ENCODE assay signal across 21 cellular contexts in genomic region chr14:90576981-90577660, GRCh38.
DNase-seq lines count a peak whose midpoint lies in the region; TF ChIP-seq lines count a peak whose summit lies in the region.
"Had no signal": no experiment of that assay in that cellular context is flagged by ENCODE, and none has a peak within 500 bp of the region (broad histone marks: within the 10 kb centered on the region; RNA-seq: fewer than 3 reads in every experiment).

No MANE protein-coding gene starts in this region.

- CTCF ChIA-PET in RWPE1 (lab: Yijun Ruan, JAX) = interaction anchor here (0.6 kb wide), 1 partner anchor 746 kb away, joined by 3 read pairs; no protein-coding TSS in a partner anchor

- no peak overlapping the region for H3T11ph ChIP-seq in H9 (ENCODE audit: low read length)

- no peaks in the 10 kb centered on the region; a peak in 1 of 7 replicates for H3K36me3 Mint-ChIP-seq in H9 (ENCODE audit: insufficient read depth in 1 of 3, low read depth in 3 of 3)
- H3K36me3 Mint-ChIP-seq: activated naive CD4-positive, alpha-beta T cell treated with anti-CD3 and anti-CD28 coated beads, Interleukin-2, amount 10 ng/mL, durations not matched to agents 7 days and 5 days; CD4-positive, alpha-beta memory T cell; memory B cell; naive thymus-derived CD4-positive, alpha-beta T cell; stimulated activated memory B cell treated with anti-CD40 and anti-IgM and Interleukin-4, amounts not matched to agents 10 μg/mL and 1 μg/mL and 100 μg/mL, for 72 hours had no signal

- no peak for TF ChIP-seq POLR2A in NB4 (IDR thresholded peaks at IDR 0.05; ENCODE audit: extremely low read depth, insufficient read length)

- H3K9me3 ChIP-seq in stomach smooth muscle (ENCODE audit: control insufficient read depth in 2 of 2, low read length in 2 of 2) (no peaks in the 10 kb centered on the region), H9 (ENCODE audit: control insufficient read depth, low read depth, low read length) (no peaks in the 10 kb centered on the region)
- H3K9me3 ChIP-seq: MG63, ovary had no signal

- DNase-seq in NB4 (ENCODE audit: low read depth) (peak; percentile 15), midbrain (lab: John Stamatoyannopoulos, UW) (peak; percentile 15), H9 (no peak), RWPE1 (ENCODE audit: low spot score) (no peak), NCI-H2029 treated with DMSO at 0.1 percent for 48 hours (lab: John Stamatoyannopoulos, UW) (no peak)
- DNase-seq: activated naive CD4-positive, alpha-beta T cell treated with anti-CD3 and anti-CD28 coated beads, Interleukin-2, amount 10 ng/mL, durations not matched to agents 7 days and 5 days; activated T-cell treated with anti-CD3 and anti-CD28 coated beads, Interleukin-2, amount 50 U/mL, for 4 hours; CD4-positive, alpha-beta memory T cell; dermis blood vessel endothelial cell; DMS153; foreskin keratinocyte; MG63; naive thymus-derived CD4-positive, alpha-beta T cell; NCI-H1436 treated with DMSO at 0.1 percent for 48 hours; NCI-H69; ovary; stimulated activated CD4-positive, alpha-beta T cell treated with anti-CD3 and anti-CD28 coated beads, Interleukin-2, amount 100 ng/mL, for 24 hours had no signal

- no peak overlapping the region for H2AK5ac ChIP-seq in H9 (ENCODE audit: insufficient read length, low read length)

- no peak for TF ChIP-seq CTCF in NB4 (IDR thresholded peaks at IDR 0.05; ENCODE audit: low read depth, low read length)
- no peak for TF ChIP-seq CTCF in H9 (conservative IDR thresholded peaks at IDR 0.05)
- no peak for TF ChIP-seq CTCF in RWPE1 (conservative IDR thresholded peaks at IDR 0.05; ENCODE audit: low read depth)

- peak overlapping the region in 1 of 3 experiments; percentile 53; a peak in 1 of 7 replicates for H3K27ac Mint-ChIP-seq in H9
- H3K27ac Mint-ChIP-seq: activated naive CD4-positive, alpha-beta T cell treated with anti-CD3 and anti-CD28 coated beads, Interleukin-2, amount 10 ng/mL, durations not matched to agents 7 days and 5 days; CD4-positive, alpha-beta memory T cell; memory B cell; naive thymus-derived CD4-positive, alpha-beta T cell; stimulated activated memory B cell treated with anti-CD40 and anti-IgM and Interleukin-4, amounts not matched to agents 10 μg/mL and 1 μg/mL and 100 μg/mL, for 72 hours had no signal

- H3K4me1 ChIP-seq in stomach smooth muscle (ENCODE audit: control insufficient read depth, insufficient read depth, low read length) = peaks cover 28% of the 10 kb centered on the region
- peaks cover 9% of the 10 kb centered on the region; the same call in 1 of the 2 replicates for H3K4me1 ChIP-seq in H9 (ENCODE audit: insufficient read depth, low read length)
- H3K4me1 ChIP-seq: foreskin keratinocyte had no signal

- no peak overlapping the region for H3K4ac ChIP-seq in H9 (ENCODE audit: low read depth, low read length)

- H3K56ac ChIP-seq in H9 (ENCODE audit: insufficient read length, low read depth, low read length) = no peak overlapping the region

- H2BK5ac ChIP-seq in H9 (ENCODE audit: insufficient read length, low read length) = no peak overlapping the region

- no peak overlapping the region for H3K23ac ChIP-seq in H9 (ENCODE audit: insufficient read length, low read depth, low read length)

- H2BK120ac ChIP-seq in H9 (ENCODE audit: low read depth, low read length, poor library complexity, severe bottlenecking) = no peak overlapping the region

- no peak overlapping the region for H3K4me2 ChIP-seq in H9 (ENCODE audit: insufficient read depth, insufficient read length, low read length)

- H4K8ac ChIP-seq in H9 (replicated peaks; ENCODE audit: insufficient read length, low read depth, low read length) = no peak overlapping the region

- peaks cover 30 to 35% of the 10 kb centered on the region in 2 experiments for H3K4me1 Mint-ChIP-seq in H9
- H3K4me1 Mint-ChIP-seq: activated naive CD4-positive, alpha-beta T cell treated with anti-CD3 and anti-CD28 coated beads, Interleukin-2, amount 10 ng/mL, durations not matched to agents 7 days and 5 days; CD4-positive, alpha-beta memory T cell; memory B cell; stimulated activated memory B cell treated with anti-CD40 and anti-IgM and Interleukin-4, amounts not matched to agents 10 μg/mL and 1 μg/mL and 100 μg/mL, for 72 hours had no signal

- no CpG with 5 or more reads among the region's 21 CpGs for WGBS in H9 (ENCODE audit: extremely low coverage, insufficient read length, low lambda C conversion rate)

- H3K79me1 ChIP-seq in H9 (ENCODE audit: insufficient read depth, low read depth, low read length, poor library complexity, severe bottlenecking) = no peaks in the 10 kb centered on the region

- H3K36me3 ChIP-seq in stomach smooth muscle (ENCODE audit: control insufficient read depth in 2 of 2, insufficient read depth in 2 of 2, low read length in 2 of 2) = peaks cover 0 to 12% of the 10 kb centered on the region in 2 donors
- H3K36me3 ChIP-seq: MG63, ovary had no signal

- H3K14ac ChIP-seq in H9 (ENCODE audit: insufficient read depth, low read length) = no peak overlapping the region; the same call in 1 of the 2 replicates

- no peak overlapping the region for H2BK15ac ChIP-seq in H9 (ENCODE audit: low read depth, low read length)

- no peak overlapping the region for H2BK12ac ChIP-seq in H9 (ENCODE audit: insufficient read length, low read depth, low read length)

- peak overlapping the region; percentile 86 for H3K27ac ChIP-seq in cingulate gyrus (ENCODE audit: low read depth, low read length)
- peak overlapping the region; percentile 24 for H3K27ac ChIP-seq in stomach smooth muscle (ENCODE audit: low read length)
- H3K27ac ChIP-seq in H9 (ENCODE audit: insufficient read length, low read depth, low read length) = no peak overlapping the region
- no peak overlapping the region for H3K27ac ChIP-seq in RWPE1
- H3K27ac ChIP-seq: foreskin keratinocyte, ovary had no signal

- H3K79me2 ChIP-seq in H9 (ENCODE audit: insufficient read depth, low read length) = no peaks in the 10 kb centered on the region

- H3K4me3 ChIP-seq in NB4 (ENCODE audit: low read depth, low read length) = no peak overlapping the region
- no peak overlapping the region for H3K4me3 ChIP-seq in stomach smooth muscle (ENCODE audit: low read length in 2 of 2)
- H3K4me3 ChIP-seq: MG63, ovary had no signal

- no peak overlapping the region for H3K4me3 Mint-ChIP-seq in H9
- H3K4me3 Mint-ChIP-seq: activated naive CD4-positive, alpha-beta T cell treated with anti-CD3 and anti-CD28 coated beads, Interleukin-2, amount 10 ng/mL, durations not matched to agents 7 days and 5 days; activated T-cell treated with anti-CD3 and anti-CD28 coated beads, Interleukin-2, amount 50 U/mL, for 4 hours; CD4-positive, alpha-beta memory T cell; memory B cell; naive thymus-derived CD4-positive, alpha-beta T cell; stimulated activated memory B cell treated with anti-CD40 and anti-IgM and Interleukin-4, amounts not matched to agents 10 μg/mL and 1 μg/mL and 100 μg/mL, for 72 hours had no signal

- no peak overlapping the region for H3K18ac ChIP-seq in H9 (ENCODE audit: insufficient read length, low read depth, low read length)

- H3K9me3 Mint-ChIP-seq in H9 = no peaks in the 10 kb centered on the region
- H3K9me3 Mint-ChIP-seq: activated naive CD4-positive, alpha-beta T cell treated with anti-CD3 and anti-CD28 coated beads, Interleukin-2, amount 10 ng/mL, durations not matched to agents 7 days and 5 days; activated T-cell treated with anti-CD3 and anti-CD28 coated beads, Interleukin-2, amount 50 U/mL, for 4 hours; memory B cell; naive thymus-derived CD4-positive, alpha-beta T cell; stimulated activated memory B cell treated with anti-CD40 and anti-IgM and Interleukin-4, amounts not matched to agents 10 μg/mL and 1 μg/mL and 100 μg/mL, for 72 hours had no signal

- no peaks in the 10 kb centered on the region for H3K23me2 ChIP-seq in H9 (ENCODE audit: insufficient read length, low read depth, low read length, poor library complexity, severe bottlenecking)

- H3K27me3 ChIP-seq in stomach smooth muscle (ENCODE audit: control insufficient read depth in 1 of 2, insufficient read depth in 2 of 2, low read length in 2 of 2) (no peaks in the 10 kb centered on the region), H9 (ENCODE audit: insufficient read depth, low read length) (no peaks in the 10 kb centered on the region)
- H3K27me3 ChIP-seq: foreskin keratinocyte, MG63, ovary had no signal

- H3K9ac ChIP-seq in stomach smooth muscle (ENCODE audit: low read length in 2 of 2) = no peak overlapping the region
- no peak overlapping the region for H3K9ac ChIP-seq in H9 (ENCODE audit: extremely low read depth, insufficient read length, low read length)

- POLR2A ChIA-PET in RWPE1 (lab: Yijun Ruan, JAX; ENCODE audit: low non-redundant PET) = no interaction called here

- H4K20me1 ChIP-seq in H9 (ENCODE audit: control insufficient read depth, insufficient read depth, insufficient read length) = peaks cover 6% of the 10 kb centered on the region

- no peak overlapping the region for H2AFZ ChIP-seq in H9 (ENCODE audit: low read length)

- no peak overlapping the region for H2BK20ac ChIP-seq in H9 (ENCODE audit: low read depth, low read length, poor library complexity, severe bottlenecking)

- no peak overlapping the region for H4K5ac ChIP-seq in H9 (ENCODE audit: insufficient read length, low read depth, low read length)

- no peaks in the 10 kb centered on the region; the same call in 1 of the 2 replicates for H3K27me3 Mint-ChIP-seq in H9 (ENCODE audit: low read depth)
- H3K27me3 Mint-ChIP-seq: CD4-positive, alpha-beta memory T cell; naive thymus-derived CD4-positive, alpha-beta T cell; stimulated activated memory B cell treated with anti-CD40 and anti-IgM and Interleukin-4, amounts not matched to agents 10 μg/mL and 1 μg/mL and 100 μg/mL, for 72 hours had no signal

- H4K91ac ChIP-seq in H9 (ENCODE audit: insufficient read length, low read depth, low read length) = no peak overlapping the region

Comparison
In these comparisons a context has a peak if more than half of its experiments do, and no peak if none do; other contexts are left out.
1. DNase-seq: peak in NB4 (single experiment) and midbrain (single experiment); none in H9 (single experiment), RWPE1 (single experiment) and NCI-H2029 treated with DMSO at 0.1 percent for 48 hours (single experiment).
2. H3K27ac ChIP-seq: peak in cingulate gyrus (single experiment) and stomach smooth muscle (single experiment); none in H9 (single experiment) and RWPE1 (single experiment).